In the genomic region with DNA sequence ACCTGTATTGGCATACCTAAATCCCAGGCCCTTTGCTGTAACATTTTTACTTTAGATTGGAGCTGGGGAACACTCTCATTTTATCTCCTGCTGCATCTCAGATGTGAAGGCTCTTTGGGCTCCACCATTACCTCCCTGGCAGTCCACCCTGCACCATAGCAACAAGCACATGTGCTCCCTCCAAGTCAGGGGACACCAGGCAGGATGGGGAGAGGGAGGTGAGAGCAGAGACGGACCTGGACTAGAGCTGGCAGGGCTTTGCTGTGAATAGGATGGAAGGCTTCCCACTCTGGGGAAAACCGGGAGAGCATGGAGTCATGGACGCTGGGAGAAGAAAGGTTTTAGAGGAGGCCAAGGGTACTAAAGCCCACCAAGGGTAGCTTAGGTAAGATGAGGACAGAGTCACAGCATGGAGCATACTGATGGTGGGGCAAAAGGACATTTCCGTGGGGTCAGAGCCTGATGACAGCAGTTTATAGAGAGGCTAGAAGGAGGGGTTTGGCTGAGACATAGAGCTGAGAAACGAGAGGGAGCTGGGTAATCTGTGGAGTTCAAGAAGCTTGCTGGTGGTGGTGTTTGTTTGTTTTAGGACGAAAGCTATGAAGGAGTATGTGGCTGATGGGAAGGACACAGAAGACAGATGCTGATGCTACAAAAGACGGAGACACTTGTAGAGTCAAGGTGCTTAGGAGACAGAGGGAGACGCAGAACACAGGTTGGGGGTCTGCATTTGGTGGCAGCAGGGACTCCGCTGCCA, we compare ENCODE assay signal across 17 cellular contexts.
A peak's percentile ranks its signal among the peaks of the same experiment; 100 is the strongest.
DNase-seq lines count a peak whose midpoint lies in the region; ATAC-seq, FAIRE-seq and TF ChIP-seq lines count a peak whose summit lies in the region.
"Had no signal": no experiment of that assay in that cellular context is flagged by ENCODE, and none has a peak within 500 bp of the region (broad histone marks: within the 10 kb centered on the region; RNA-seq: fewer than 3 reads in every experiment).

No MANE protein-coding gene starts in this region.

- peak overlapping the region; percentile 45 to 76 for H3K27ac ChIP-seq in left lung
- peak overlapping the region; percentile 81 for H3K27ac ChIP-seq in skeletal muscle tissue (ENCODE audit: low read depth, low read length)
- H3K27ac ChIP-seq in PC-3 (ENCODE audit: low read length), result no peak overlapping the region

- H4K20me1 ChIP-seq in PC-3 (ENCODE audit: low read length), result no peaks in the 10 kb centered on the region

- no peak for TF ChIP-seq CTCF in bronchial epithelial cell (IDR thresholded peaks at IDR 0.05; ENCODE audit: insufficient read depth, low read length, severe bottlenecking)
- TF ChIP-seq CTCF in left lung (IDR thresholded peaks at IDR 0.05), result no peak
- no peak for TF ChIP-seq CTCF in PC-3 (conservative IDR thresholded peaks at IDR 0.05; ENCODE audit: low read depth, low read length)

- no peaks in the 10 kb centered on the region for H3K79me2 ChIP-seq in PC-3 (ENCODE audit: low read length)

- no peak overlapping the region for H2AFZ ChIP-seq in PC-3 (ENCODE audit: low read length)

- H3K4me3 ChIP-seq in bronchial epithelial cell (ENCODE audit: low read depth, low read length), result no peak overlapping the region
- no peak overlapping the region for H3K4me3 ChIP-seq in left lung
- peak overlapping the region in 2 of 3 donors; percentile 37 to 52 for H3K4me3 ChIP-seq in skeletal muscle tissue (ENCODE audit: low read length in 3 of 3)
- no peak overlapping the region for H3K4me3 ChIP-seq in PC-3 (ENCODE audit: low read length)

- DNase-seq in Daoy (ENCODE audit: low read depth) (peak; percentile 57), bronchial epithelial cell (ENCODE audit: low read depth) (no peak), left lung (no peak), PC-3 (no peak)
- DNase-seq in stimulated activated CD4-positive, alpha-beta T cell treated with anti-CD3 and anti-CD28 coated beads, Interleukin-4, amount 100 ng/mL, for 24 hours, result no peak
- DNase-seq: ACHN; activated CD4-positive, alpha-beta T cell treated with anti-CD3 and anti-CD28 coated beads, Interleukin-2, amount 50 U/mL, for 48 hours; CD8-positive, alpha-beta T cell; mesendoderm; NCI-H1436; occipital lobe; stimulated activated CD4-positive, alpha-beta T cell treated with anti-CD3 and anti-CD28 coated beads, Interleukin-12 subunit alpha, Interleukin-12 subunit beta, amount 100 ng/mL, for 4 hours had no signal

- H3K4me2 ChIP-seq in PC-3 (ENCODE audit: low read length), result no peak overlapping the region

- ATAC-seq in left lung (no peak), PC-3 (no peak), HG02571 (IDR thresholded peaks at IDR 0.05; ENCODE audit: unreplicated experiment) (no peak), HG03442 (IDR thresholded peaks at IDR 0.05; ENCODE audit: unreplicated experiment) (no peak)
- ATAC-seq: CD8-positive, alpha-beta T cell had no signal

- no peaks in the 10 kb centered on the region for H3K9me2 ChIP-seq in PC-3 (replicated peaks; ENCODE audit: low read length)

- no TSS peak for BruUV-seq in PC-3 (replicated peaks; lab: Mats Ljungman, UMichigan)

- H3K4me1 ChIP-seq in left lung, result peaks cover 6 to 11% of the 10 kb centered on the region in 2 donors
- peaks cover 26 to 33% (median 29%) of the 10 kb centered on the region in 3 donors for H3K4me1 ChIP-seq in skeletal muscle tissue (ENCODE audit: control insufficient read depth in 3 of 3, insufficient read depth in 3 of 3, low read length in 3 of 3)
- peaks cover 32% of the 10 kb centered on the region for H3K4me1 ChIP-seq in PC-3 (ENCODE audit: insufficient read depth, low read length)

- H3K9me3 ChIP-seq in left lung (no peaks in the 10 kb centered on the region), skeletal muscle tissue (ENCODE audit: control insufficient read depth in 3 of 3, low read length in 3 of 3) (no peaks in the 10 kb centered on the region), PC-3 (ENCODE audit: low read length) (0 out of 2 replicates have a peak, but pooled peaks cover 4% of the 10 kb centered on the region)

- intact Hi-C loops in left lung (cut with DNase I), result no loop called here
- intact Hi-C loops in PC-3 (cut with micrococcal nuclease), result no loop called here

- no peaks in the 10 kb centered on the region for H3F3A ChIP-seq in PC-3 (ENCODE audit: low read length, unreplicated experiment)

- H3K27me3 ChIP-seq in bronchial epithelial cell (ENCODE audit: control insufficient read depth, insufficient read depth, low read length) (no peaks in the 10 kb centered on the region), left lung (peaks cover 0 to 6% of the 10 kb centered on the region in 2 donors), skeletal muscle tissue (ENCODE audit: control insufficient read depth in 3 of 3, insufficient read depth in 3 of 3, low read length in 3 of 3) (no peaks in the 10 kb centered on the region), PC-3 (ENCODE audit: low read length) (no peaks in the 10 kb centered on the region)

- H3K9ac ChIP-seq in skeletal muscle tissue (ENCODE audit: low read depth in 1 of 3, low read length in 3 of 3), result peak overlapping the region; percentile 37 to 74 (median 60)
- no peak overlapping the region for H3K9ac ChIP-seq in PC-3 (ENCODE audit: low read length)

- peak; percentile 23 for FAIRE-seq in bronchial epithelial cell (lab: Jason Lieb, UNC)
- FAIRE-seq: GM12891, TTC549 had no signal

- H3K36me3 ChIP-seq in bronchial epithelial cell (ENCODE audit: control insufficient read depth, insufficient read depth, low read length), result no peaks in the 10 kb centered on the region
- no peaks in the 10 kb centered on the region for H3K36me3 ChIP-seq in left lung
- H3K36me3 ChIP-seq in skeletal muscle tissue (ENCODE audit: control insufficient read depth in 3 of 3, insufficient read depth in 3 of 3, low read length in 3 of 3), result no peaks in the 10 kb centered on the region
- H3K36me3 ChIP-seq in PC-3 (ENCODE audit: low read depth, low read length), result no peaks in the 10 kb centered on the region

- CTCF ChIA-PET in PC-3 (lab: Charles Lee), result no interaction called here

- POLR2A ChIA-PET in PC-3 (lab: Charles Lee; ENCODE audit: unreplicated experiment), result no interaction called here

Comparison
In these comparisons a context has a peak if more than half of its experiments do, and no peak if none do; other contexts are left out.
1. H3K4me3 ChIP-seq: peak in skeletal muscle tissue (2 of 3); none in bronchial epithelial cell (single experiment), left lung (0 of 2) and PC-3 (single experiment).